ENCODE assay signal across 8 cellular contexts in genomic region chr7:39732837-39733804, GRCh38.
A peak's percentile ranks its signal among the peaks of the same experiment; 100 is the strongest.
DNase-seq lines count a peak whose midpoint lies in the region; TF ChIP-seq lines count a peak whose summit lies in the region.

No MANE protein-coding gene starts in this region.

- H3K27me3 ChIP-seq in suprapubic skin = no peaks in the 10 kb centered on the region

- no peak for TF ChIP-seq CTCF in HFFc6 (IDR thresholded peaks at IDR 0.05)
- TF ChIP-seq CTCF in suprapubic skin (IDR thresholded peaks at IDR 0.05) = no peak

- H3K4me3 ChIP-seq in suprapubic skin = peak overlapping the region; percentile 66

- no peaks in the 10 kb centered on the region for H3K9me3 ChIP-seq in suprapubic skin

- WGBS in suprapubic skin = 7% methylated on average over 26 of the region's 52 CpGs

- DNase-seq in GM04504 (ENCODE audit: low read depth) = peak; percentile 96
- DNase-seq in HFFc6 = peak; percentile 97
- peak; percentile 100 for DNase-seq in NAMALWA (ENCODE audit: low spot score)
- peak; percentile 98 for DNase-seq in SK-MEL-5 (ENCODE audit: low read depth, low spot score)
- peak; percentile 96 for DNase-seq in activated naive CD4-positive, alpha-beta T cell treated with anti-CD3 and anti-CD28 coated beads, Interleukin-2, amount 50 U/mL, for 16 hours
- DNase-seq in germinal center (ENCODE audit: low spot score) = peak; percentile 93
- DNase-seq in nucleus accumbens (lab: John Stamatoyannopoulos, UW) = peak; percentile 58 to 97 (median 92)
- peak; percentile 97 for DNase-seq in suprapubic skin (ENCODE audit: low spot score in 2 of 2)

- peaks cover 45% of the 10 kb centered on the region for H3K4me1 Mint-ChIP-seq in HFFc6 (ENCODE audit: low read depth)

- H3K36me3 Mint-ChIP-seq in HFFc6 (ENCODE audit: low read depth) = 0 out of 2 replicates have a peak, but pooled peaks cover 6% of the 10 kb centered on the region

- H3K27ac ChIP-seq in suprapubic skin = peak overlapping the region; percentile 86

- TF ChIP-seq EP300 in suprapubic skin (IDR thresholded peaks at IDR 0.05) = no peak

- TF ChIP-seq POLR2A in suprapubic skin (IDR thresholded peaks at IDR 0.05) = peak in 1 of 2 donors; percentile 48

- no peaks in the 10 kb centered on the region for H3K36me3 ChIP-seq in suprapubic skin

- H3K9me3 Mint-ChIP-seq in HFFc6 = no peaks in the 10 kb centered on the region

- H3K27ac Mint-ChIP-seq in HFFc6 = peak overlapping the region; percentile 92

- H3K4me3 Mint-ChIP-seq in HFFc6 = peak overlapping the region; percentile 90

- in situ Hi-C loops in SK-MEL-5 (cut with HindIII; ENCODE audit: low pct_unique_long_range_greater_than_20kb, low sequenced_read_pairs) = no loop called here

- H3K4me1 ChIP-seq in suprapubic skin = peaks cover 32% of the 10 kb centered on the region

- peaks cover 3% of the 10 kb centered on the region for H3K27me3 Mint-ChIP-seq in HFFc6 (ENCODE audit: insufficient read depth)

Comparison
In these comparisons a context has a peak if more than half of its experiments do, and no peak if none do; other contexts are left out.
1. Peak in every context shown above with its lines: DNase-seq, H3K4me3 ChIP-seq and H3K27ac ChIP-seq.